In the genomic region with DNA sequence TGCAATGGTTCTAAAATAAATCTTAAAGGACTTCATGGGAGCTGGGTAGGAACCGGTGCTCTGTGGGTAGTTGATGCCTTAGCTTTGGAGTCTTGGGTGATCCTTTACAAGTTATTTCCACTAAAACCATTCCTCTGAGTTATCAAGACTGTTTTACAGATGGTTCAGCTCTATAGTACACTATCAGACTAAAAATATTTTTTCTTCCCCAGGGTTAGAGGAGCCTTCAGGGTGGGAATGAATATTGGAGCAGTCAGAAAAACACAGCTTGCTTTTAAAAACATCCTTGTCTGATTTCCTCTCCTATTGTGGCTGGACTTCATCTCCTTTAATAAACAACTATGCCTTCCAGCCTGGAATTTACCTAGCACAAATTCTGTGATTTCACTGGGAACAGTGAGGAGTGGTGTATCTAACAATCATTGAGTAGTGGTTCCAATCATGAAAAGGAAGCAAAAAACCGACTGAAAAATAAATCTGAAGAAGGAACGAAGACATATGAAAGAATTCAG, we compare ENCODE assay signal across 18 cellular contexts.
DNase-seq lines count a peak whose midpoint lies in the region; ATAC-seq, FAIRE-seq and TF ChIP-seq lines count a peak whose summit lies in the region.
"Had no signal": no experiment of that assay in that cellular context is flagged by ENCODE, and none has a peak within 500 bp of the region (broad histone marks: within the 10 kb centered on the region; RNA-seq: fewer than 3 reads in every experiment).

No MANE protein-coding gene starts in this region.

- TF ChIP-seq CTCF in kidney (IDR thresholded peaks at IDR 0.05; ENCODE audit: borderline replicate concordance, extremely low read depth, insufficient read depth), result no peak

- DNase-seq in Karpas-422 (no peak), kidney (no peak), UCSD-AML1 (lab: John Stamatoyannopoulos, UW; ENCODE audit: unreplicated experiment) (no peak)
- no peak for DNase-seq in activated naive CD8-positive, alpha-beta T cell treated with anti-CD3 and anti-CD28 coated beads for 36 hours
- DNase-seq in stimulated activated effector memory CD8-positive, alpha-beta T cell treated with anti-CD3 and anti-CD28 coated beads, Interleukin-12 subunit alpha, Interleukin-12 subunit beta, amount 100 ng/mL, for 72 hours (ENCODE audit: low spot score in 2 of 2), result no peak
- DNase-seq: amniotic stem cell; GDM1; HFFc6; NCI-H1092 treated with DMSO at 0.1 percent for 48 hours; NCI-H524 treated with DMSO at 0.1 percent for 48 hours; posterior cingulate gyrus; stimulated activated naive CD4-positive, alpha-beta T cell treated with Interleukin-2 at 50 U/mL for 16 hours; T-helper 9 cell had no signal

- FAIRE-seq in kidney (lab: Jason Lieb, UNC), result no peak
- FAIRE-seq: HepG2, RCC 7860 had no signal

- H3K4me3 ChIP-seq in Karpas-422 (ENCODE audit: low read length) (peak overlapping the region; percentile 10; the same call in 1 of the 2 replicates), kidney (ENCODE audit: low read length in 2 of 2) (no peak overlapping the region)

- no peaks in the 10 kb centered on the region for H3K9me2 ChIP-seq in Karpas-422 (replicated peaks; ENCODE audit: insufficient read depth, low read length)

- peaks cover 98% of the 10 kb centered on the region for H3K79me2 ChIP-seq in Karpas-422 (ENCODE audit: low read length)

- H4K20me1 ChIP-seq in Karpas-422 (ENCODE audit: insufficient read depth, low read depth, low read length), result peaks cover 17% of the 10 kb centered on the region

- H3K4me1 Mint-ChIP-seq in activated naive CD8-positive, alpha-beta T cell treated with anti-CD3 and anti-CD28 coated beads for 36 hours, result peaks cover 81% of the 10 kb centered on the region
- H3K4me1 Mint-ChIP-seq in stimulated activated effector memory CD8-positive, alpha-beta T cell treated with anti-CD3 and anti-CD28 coated beads, Interleukin-12 subunit alpha, Interleukin-12 subunit beta, amount 100 ng/mL, for 72 hours, result peaks cover 62% of the 10 kb centered on the region
- H3K4me1 Mint-ChIP-seq: CD14-positive monocyte had no signal

- peaks cover 33% of the 10 kb centered on the region for H3K36me3 Mint-ChIP-seq in activated naive CD8-positive, alpha-beta T cell treated with anti-CD3 and anti-CD28 coated beads for 36 hours
- H3K36me3 Mint-ChIP-seq in stimulated activated effector memory CD8-positive, alpha-beta T cell treated with anti-CD3 and anti-CD28 coated beads, Interleukin-12 subunit alpha, Interleukin-12 subunit beta, amount 100 ng/mL, for 72 hours, result no peaks in the 10 kb centered on the region
- H3K36me3 Mint-ChIP-seq: CD14-positive monocyte had no signal

- H3K9me3 ChIP-seq in Karpas-422 (ENCODE audit: low read length), result no peaks in the 10 kb centered on the region
- H3K9me3 ChIP-seq in kidney (ENCODE audit: control insufficient read depth in 1 of 2, low read length in 2 of 2), result no peaks in the 10 kb centered on the region

- no peak for ATAC-seq in stimulated activated effector memory CD8-positive, alpha-beta T cell treated with anti-CD3 and anti-CD28 coated beads, Interleukin-12 subunit alpha, Interleukin-12 subunit beta, amount 100 ng/mL, for 72 hours
- ATAC-seq in HG03354 (IDR thresholded peaks at IDR 0.05; ENCODE audit: poor library complexity, severe bottlenecking, unreplicated experiment) (no peak), GM18520 (IDR thresholded peaks at IDR 0.05; ENCODE audit: unreplicated experiment) (no peak)
- ATAC-seq: HepG2 had no signal

- peak overlapping the region; percentile 30 for H3K4me3 Mint-ChIP-seq in activated naive CD8-positive, alpha-beta T cell treated with anti-CD3 and anti-CD28 coated beads for 36 hours
- H3K4me3 Mint-ChIP-seq in stimulated activated effector memory CD8-positive, alpha-beta T cell treated with anti-CD3 and anti-CD28 coated beads, Interleukin-12 subunit alpha, Interleukin-12 subunit beta, amount 100 ng/mL, for 72 hours, result no peak overlapping the region
- H3K4me3 Mint-ChIP-seq: CD14-positive monocyte, HFFc6 had no signal

- H2AFZ ChIP-seq in Karpas-422 (ENCODE audit: low read length), result no peak overlapping the region

- peak overlapping the region; percentile 68 for H3K27ac ChIP-seq in Karpas-422 (ENCODE audit: low read length)
- peak overlapping the region; percentile 37 to 87 for H3K27ac ChIP-seq in kidney (ENCODE audit: low read depth in 2 of 2, low read length in 2 of 2)

- H3K27me3 ChIP-seq in Karpas-422 (ENCODE audit: low read length), result no peaks in the 10 kb centered on the region

- H3K9ac ChIP-seq in Karpas-422 (ENCODE audit: low read length) (peak overlapping the region; percentile 34; the same call in 1 of the 2 replicates), kidney (ENCODE audit: low read length in 2 of 2) (peak overlapping the region in 1 of 2 donors; percentile 47)

- H3K9me3 Mint-ChIP-seq in activated naive CD8-positive, alpha-beta T cell treated with anti-CD3 and anti-CD28 coated beads for 36 hours, result peaks cover 9% of the 10 kb centered on the region
- no peaks in the 10 kb centered on the region for H3K9me3 Mint-ChIP-seq in stimulated activated effector memory CD8-positive, alpha-beta T cell treated with anti-CD3 and anti-CD28 coated beads, Interleukin-12 subunit alpha, Interleukin-12 subunit beta, amount 100 ng/mL, for 72 hours
- H3K9me3 Mint-ChIP-seq: HFFc6 had no signal

- H3K27me3 Mint-ChIP-seq in activated naive CD8-positive, alpha-beta T cell treated with anti-CD3 and anti-CD28 coated beads for 36 hours, result no peaks in the 10 kb centered on the region

- H3K4me1 ChIP-seq in Karpas-422 (ENCODE audit: low read length), result peaks cover 77% of the 10 kb centered on the region
- H3K4me1 ChIP-seq in kidney (ENCODE audit: control insufficient read depth in 1 of 2, insufficient read depth in 1 of 2, low read depth in 1 of 2, low read length in 2 of 2), result peaks cover 2 to 22% of the 10 kb centered on the region in 2 donors

- intact Hi-C loops in kidney (cut with DNase I), result no loop called here

- H3K36me3 ChIP-seq in Karpas-422 (ENCODE audit: insufficient read depth, low read length) (peaks cover 22% of the 10 kb centered on the region; the same call in 1 of the 2 replicates), kidney (ENCODE audit: control insufficient read depth in 1 of 2, insufficient read depth in 2 of 2, low read length in 2 of 2) (no peaks in the 10 kb centered on the region)

- peak overlapping the region; percentile 25 for H3K4me2 ChIP-seq in Karpas-422 (ENCODE audit: low read depth, low read length, poor library complexity, severe bottlenecking)

- peak overlapping the region; percentile 80 for H3K27ac Mint-ChIP-seq in activated naive CD8-positive, alpha-beta T cell treated with anti-CD3 and anti-CD28 coated beads for 36 hours
- H3K27ac Mint-ChIP-seq in stimulated activated effector memory CD8-positive, alpha-beta T cell treated with anti-CD3 and anti-CD28 coated beads, Interleukin-12 subunit alpha, Interleukin-12 subunit beta, amount 100 ng/mL, for 72 hours, result peak overlapping the region; percentile 24
- H3K27ac Mint-ChIP-seq: CD14-positive monocyte, HFFc6 had no signal
